Comparison of ENCODE assay signal across 26 cellular contexts in genomic region chrX:124524852-124525251, GRCh38.
"Had no signal": no experiment of that assay in that cellular context is flagged by ENCODE, and none has a peak within 500 bp of the region (broad histone marks: within the 10 kb centered on the region; RNA-seq: fewer than 3 reads in every experiment).

No MANE protein-coding gene starts in this region.

- FAIRE-seq: small intestine, urothelium cell line had no signal

- H3K4me3 ChIP-seq: psoas muscle, right lobe of liver, sigmoid colon, stomach, tibial artery, upper lobe of left lung, vagina had no signal

- H3K4me1 ChIP-seq: parathyroid adenoma, psoas muscle, right lobe of liver, sigmoid colon, stomach, tibial artery, upper lobe of left lung, vagina had no signal

- H3K27me3 ChIP-seq: neutrophil, right lobe of liver, sigmoid colon, stomach, tibial artery, upper lobe of left lung, vagina had no signal

- ATAC-seq: naive thymus-derived CD8-positive, alpha-beta T cell; natural killer cell treated with Interleukin-12 subunit alpha and Interleukin-12 subunit beta and Interleukin-15 and Interleukin-18, amount 100 ng/mL, for 72 hours; psoas muscle; right cardiac atrium; right lobe of liver; stimulated activated effector memory CD8-positive, alpha-beta T cell treated with anti-CD3 and anti-CD28 coated beads, Interleukin-12 subunit alpha, Interleukin-12 subunit beta, amount 100 ng/mL, for 72 hours; stimulated activated naive B cell treated with anti-CD40 and anti-IgM and Interleukin-4, amounts not matched to agents 10 μg/mL and 1 μg/mL and 100 μg/mL, for 72 hours had no signal

- H3K36me3 ChIP-seq: neutrophil, right lobe of liver, sigmoid colon, stomach, tibial artery, upper lobe of left lung, vagina had no signal

- H3K9me3 ChIP-seq: neutrophil, psoas muscle, right lobe of liver, sigmoid colon, stomach, tibial artery, upper lobe of left lung, vagina had no signal

- DNase-seq: naive B cell; naive thymus-derived CD8-positive, alpha-beta T cell; nephron progenitor cell; nucleus accumbens; posterior cingulate gyrus; psoas muscle; right cardiac atrium; right lobe of liver; sigmoid colon; small intestine; stimulated activated CD4-positive, alpha-beta T cell treated with anti-CD3 and anti-CD28 coated beads, Interleukin-15, amount 100 ng/mL, for 24 hours; stimulated activated CD4-positive, alpha-beta T cell treated with anti-CD3 and anti-CD28 coated beads, Interleukin-2, amount 100 ng/mL, for 24 hours; stimulated activated CD4-positive, alpha-beta T cell treated with anti-CD3 and anti-CD28 coated beads, Interleukin-2, amount 100 ng/mL, for 48 hours; stimulated activated CD4-positive, alpha-beta T cell treated with anti-CD3 and anti-CD28 coated beads, Interleukin-4, amount 100 ng/mL, for 24 hours; stimulated activated naive B cell treated with anti-CD40 and anti-IgM and Interleukin-4, amounts not matched to agents 10 μg/mL and 1 μg/mL and 100 μg/mL, for 72 hours; stimulated activated naive CD4-positive, alpha-beta T cell treated with Interleukin-2 at 50 U/mL for 16 hours; stomach; tibial artery; trophoblast cell; upper lobe of left lung had no signal

- H3K27ac ChIP-seq: neutrophil, parathyroid adenoma, psoas muscle, right lobe of liver, sigmoid colon, stomach, tibial artery, upper lobe of left lung, vagina had no signal
